Comparison of ENCODE assay signal across 12 cellular contexts in the genomic region with DNA sequence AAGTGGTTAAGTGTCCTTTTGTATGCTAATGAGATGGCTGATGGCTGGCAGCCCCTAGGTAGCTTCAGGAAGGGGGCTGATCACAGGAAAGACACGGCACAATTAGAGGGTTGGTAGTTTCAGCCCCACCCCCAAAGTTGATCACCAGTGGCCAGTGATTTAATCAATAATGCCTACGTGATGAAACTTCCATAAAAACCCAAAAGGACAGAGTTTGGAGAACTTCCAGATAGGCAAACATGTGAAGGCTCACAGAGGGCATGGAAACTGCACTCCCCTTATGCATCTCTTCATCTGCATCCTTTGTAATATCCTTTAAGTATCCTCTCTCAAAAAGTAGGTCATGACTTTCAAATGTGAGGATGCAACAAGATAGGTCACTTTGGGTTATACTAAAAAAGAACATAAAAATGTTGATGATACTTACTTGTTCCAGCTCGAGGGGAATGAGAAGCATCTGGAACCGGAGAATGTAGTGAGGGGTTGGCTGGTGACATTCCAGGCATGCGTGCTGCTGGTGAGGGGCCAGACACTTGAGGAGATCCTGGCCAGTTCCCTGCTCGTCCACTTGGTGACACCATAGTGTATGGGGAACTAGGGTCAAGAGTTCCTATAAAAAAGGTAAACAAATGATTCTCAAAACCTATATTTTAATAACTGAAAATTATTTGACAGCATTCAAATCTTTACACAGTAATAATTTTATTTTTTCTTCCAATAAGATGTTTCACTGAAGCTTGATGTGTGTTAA. TPM values are rescaled to one million over a fixed set of nuclear protein-coding genes. Genes with fewer than 3 reads are reported as not detected.
DNase-seq lines count a peak whose midpoint lies in the region; ATAC-seq and TF ChIP-seq lines count a peak whose summit lies in the region.
"Had no signal": no experiment of that assay in that cellular context is flagged by ENCODE, and none has a peak within 500 bp of the region (broad histone marks: within the 10 kb centered on the region; RNA-seq: fewer than 3 reads in every experiment).

No MANE protein-coding gene starts in this region.

- H3K9me3 Mint-ChIP-seq in neural progenitor cell = no peaks in the 10 kb centered on the region
- H3K9me3 Mint-ChIP-seq: activated T-cell treated with anti-CD3 and anti-CD28 coated beads, Interleukin-2, amount 50 U/mL, for 72 hours had no signal

- DNase-seq in EL = peak; percentile 23
- DNase-seq in OCI-LY7 (ENCODE audit: low spot score) = no peak
- DNase-seq in epithelial cell of proximal tubule (ENCODE audit: low read depth) = no peak
- DNase-seq in neural progenitor cell (ENCODE audit: low spot score) = peak; percentile 56
- no peak for DNase-seq in SW 1271 (lab: John Stamatoyannopoulos, UW)
- DNase-seq in NCI-H1092 treated with DMSO at 0.1 percent for 48 hours (lab: John Stamatoyannopoulos, UW) = no peak
- no peak for DNase-seq in NCI-H1105 treated with DMSO at 0.1 percent for 48 hours (lab: John Stamatoyannopoulos, UW)
- DNase-seq: activated T-cell treated with anti-CD3 and anti-CD28 coated beads, Interleukin-2, amount 50 U/mL, for 72 hours had no signal

- H3K36me3 ChIP-seq in OCI-LY7 (ENCODE audit: insufficient read depth, low read length) (peaks cover 74% of the 10 kb centered on the region), neural progenitor cell (no peaks in the 10 kb centered on the region)

- intact Hi-C loops in OCI-LY7 (cut with micrococcal nuclease; ENCODE audit: unreplicated experiment) = no loop called here

- peaks cover 14% of the 10 kb centered on the region for H3K36me3 Mint-ChIP-seq in neural progenitor cell

- POLR2A ChIA-PET in OCI-LY7 (lab: Charles Lee) = interaction anchor here (0.6 kb wide), 1 partner anchor 350 kb away, joined by 3 read pairs; no protein-coding TSS in a partner anchor

- H3K9me2 ChIP-seq in OCI-LY7 (ENCODE audit: insufficient read depth, low read length) = no peaks in the 10 kb centered on the region

- no peaks in the 10 kb centered on the region for H3K4me1 ChIP-seq in OCI-LY7 (ENCODE audit: insufficient read depth, low read length, poor library complexity, severe bottlenecking)
- no peaks in the 10 kb centered on the region for H3K4me1 ChIP-seq in neural progenitor cell
- H3K4me1 ChIP-seq: SJSA1 had no signal

- no peaks in the 10 kb centered on the region for H3F3A ChIP-seq in neural progenitor cell (ENCODE audit: low read depth)

- no peaks in the 10 kb centered on the region for H3K4me1 Mint-ChIP-seq in neural progenitor cell

- H3K27me3 Mint-ChIP-seq in neural progenitor cell (ENCODE audit: insufficient read depth, low read depth) = peaks cover 2% of the 10 kb centered on the region

- H3K4me3 ChIP-seq in OCI-LY7 (ENCODE audit: low read depth, low read length, poor library complexity, severe bottlenecking) (no peak overlapping the region), epithelial cell of proximal tubule (ENCODE audit: low read depth, low read length) (no peak overlapping the region), neural progenitor cell (no peak overlapping the region)
- H3K4me3 ChIP-seq: SJSA1 had no signal

- no peak for ATAC-seq in HG02642 (IDR thresholded peaks at IDR 0.05; ENCODE audit: poor library complexity, unreplicated experiment)
- ATAC-seq: activated T-cell treated with anti-CD3 and anti-CD28 coated beads, Interleukin-2, amount 50 U/mL, for 72 hours had no signal

- no peak overlapping the region for H3K9ac ChIP-seq in neural progenitor cell

- H3K9me3 ChIP-seq in OCI-LY7 (ENCODE audit: low read length) (no peaks in the 10 kb centered on the region), neural progenitor cell (ENCODE audit: low read depth) (no peaks in the 10 kb centered on the region)
- H3K9me3 ChIP-seq: neutrophil, SJSA1 had no signal

- H4K20me1 ChIP-seq in OCI-LY7 (ENCODE audit: insufficient read depth, low read length) (no peaks in the 10 kb centered on the region), neural progenitor cell (ENCODE audit: low read depth) (no peaks in the 10 kb centered on the region)

- TF ChIP-seq CTCF in OCI-LY7 (conservative IDR thresholded peaks at IDR 0.05; ENCODE audit: low read length) (0 out of 2 replicates have a peak, but pooled peaks have one; percentile 14), epithelial cell of proximal tubule (conservative IDR thresholded peaks at IDR 0.05; ENCODE audit: low read depth, low read length) (peak; percentile 38), neural progenitor cell (IDR thresholded peaks at IDR 0.05) (peak; percentile 50)

- no peak overlapping the region for H3K27ac Mint-ChIP-seq in neural progenitor cell
- H3K27ac Mint-ChIP-seq: activated T-cell treated with anti-CD3 and anti-CD28 coated beads, Interleukin-2, amount 50 U/mL, for 72 hours had no signal

- H3K4me2 ChIP-seq in OCI-LY7 (ENCODE audit: low read length) (no peak overlapping the region), neural progenitor cell (no peak overlapping the region)

- CTCF ChIA-PET in OCI-LY7 (lab: Charles Lee; ENCODE audit: unreplicated experiment) = no interaction called here

- no TSS peak for BruUV-seq in OCI-LY7 (replicated peaks; lab: Mats Ljungman, UMichigan)

- no peak overlapping the region for H3K4me3 Mint-ChIP-seq in neural progenitor cell
- H3K4me3 Mint-ChIP-seq: activated T-cell treated with anti-CD3 and anti-CD28 coated beads, Interleukin-2, amount 50 U/mL, for 72 hours had no signal

- H3K27ac ChIP-seq in OCI-LY7 (ENCODE audit: low read depth, low read length, poor library complexity, severe bottlenecking) = no peak overlapping the region
- no peak overlapping the region for H3K27ac ChIP-seq in neural progenitor cell
- H3K27ac ChIP-seq: neutrophil, SJSA1 had no signal

- H3K27me3 ChIP-seq in neural progenitor cell = no peaks in the 10 kb centered on the region
- H3K27me3 ChIP-seq: neutrophil, SJSA1 had no signal

- H3K79me2 ChIP-seq in OCI-LY7 (ENCODE audit: insufficient read depth, low read depth, low read length) (no peaks in the 10 kb centered on the region), neural progenitor cell (ENCODE audit: low read depth) (no peaks in the 10 kb centered on the region)

- H2AFZ ChIP-seq in OCI-LY7 (ENCODE audit: low read length) (no peak overlapping the region), neural progenitor cell (replicated peaks) (no peak overlapping the region)

RNA-seq across cellular contexts. Expression of gene CXorf38, which starts 16.7 kb away (rescaled TPM):
- total RNA-seq in OCI-LY7 (2014; rRNA removed; shearing (Covaris generic)) = 12.9 and 13.6 TPM in 2 replicates
- total RNA-seq in OCI-LY7 (2022) (15.9 and 18.7 TPM in 2 replicates), epithelial cell of proximal tubule (11.4 and 15.6 TPM in 2 replicates), neural progenitor cell (ENCODE audit: low replicate concordance) (11.5 and 12.7 TPM in 2 replicates)

RNA-seq across cellular contexts. Expression of gene MPC1L, which starts 40.8 kb away (rescaled TPM):
- total RNA-seq in OCI-LY7 (2014; rRNA removed; shearing (Covaris generic)) = not detected in 2 replicates
- total RNA-seq in OCI-LY7 (2022) (not detected in 2 replicates), epithelial cell of proximal tubule (not detected in 2 replicates), neural progenitor cell (ENCODE audit: low replicate concordance) (not detected in 2 replicates)
- total RNA-seq: activated T-cell treated with anti-CD3 and anti-CD28 coated beads, Interleukin-2, amount 50 U/mL, for 72 hours; M059J; SJSA1 had no signal

Comparison
In these comparisons a context has a peak if more than half of its experiments do, and no peak if none do; other contexts are left out.
1. DNase-seq: peak in EL (single experiment) and neural progenitor cell (single experiment); none in OCI-LY7 (single experiment), epithelial cell of proximal tubule (single experiment), SW 1271 (0 of 2), NCI-H1092 treated with DMSO at 0.1 percent for 48 hours (single experiment) and NCI-H1105 treated with DMSO at 0.1 percent for 48 hours (single experiment).
2. Peak in every context shown above with its lines, with median percentiles within 50 percentile points of each other: CTCF ChIP-seq.